ENCODE assay signal across 1 cellular context in the genomic region with DNA sequence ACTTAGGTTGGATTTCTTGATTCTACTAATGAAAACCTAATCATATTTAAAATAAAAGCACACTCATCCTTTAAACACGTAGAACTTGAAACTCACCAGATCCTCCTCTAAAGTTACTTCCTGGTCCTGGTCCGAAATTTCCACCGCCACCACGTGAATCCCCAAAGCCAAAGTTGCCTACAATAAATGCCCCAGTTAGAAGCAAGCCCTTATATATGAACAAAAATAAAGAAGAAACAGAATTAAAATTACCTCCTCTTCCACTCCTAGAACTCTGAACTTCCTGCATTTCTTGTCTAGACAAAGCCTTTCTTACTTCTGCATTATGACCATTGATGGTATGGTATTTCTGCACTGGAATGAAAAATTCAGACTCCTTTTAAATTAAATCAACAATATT.
TF ChIP-seq lines count a peak whose summit lies in the region.

No MANE protein-coding gene starts in this region.

TF ChIP-seq in GM12878, 131 proteins besides CTCF, POLR2A, EP300 and RAD21:
- TF ChIP-seq HCFC1 (IDR thresholded peaks at IDR 0.05; ENCODE audit: low read length) (no peak), TCF12 (IDR thresholded peaks at IDR 0.05; ENCODE audit: low read depth, low read length) (no peak), POLR2AphosphoS2 (IDR thresholded peaks at IDR 0.05; ENCODE audit: low read depth, low read length) (0 out of 2 replicates have a peak, but pooled peaks have one; percentile 45), NR2C2 (IDR thresholded peaks at IDR 0.05; ENCODE audit: borderline replicate concordance, control insufficient read depth, insufficient read length, low read depth) (no peak), POLR2AphosphoS5 (IDR thresholded peaks at IDR 0.05; ENCODE audit: low read length) (peak; percentile 51; the same call in 1 of the 2 replicates), ZBED1 (IDR thresholded peaks at IDR 0.05; ENCODE audit: borderline replicate concordance) (no peak), IKZF2 (IDR thresholded peaks at IDR 0.05) (no peak), MXI1 (IDR thresholded peaks at IDR 0.05; ENCODE audit: low read depth, low read length) (peak; percentile 56; the same call in 1 of the 2 replicates), EGR1 (IDR thresholded peaks at IDR 0.05; ENCODE audit: borderline replicate concordance in 1 of 2, low read depth in 2 of 2, low read length in 2 of 2) (no peak), TBL1XR1 (IDR thresholded peaks at IDR 0.05; ENCODE audit: low read depth, low read length) (no peak), KAT2A (conservative IDR thresholded peaks at IDR 0.05; ENCODE audit: control insufficient read depth, low read depth, low read length) (no peak), NFXL1 (IDR thresholded peaks at IDR 0.05; ENCODE audit: borderline replicate concordance) (no peak), NFYA (IDR thresholded peaks at IDR 0.05; ENCODE audit: borderline replicate concordance, low read depth, low read length) (no peak)
- TF ChIP-seq, protein P1, sequence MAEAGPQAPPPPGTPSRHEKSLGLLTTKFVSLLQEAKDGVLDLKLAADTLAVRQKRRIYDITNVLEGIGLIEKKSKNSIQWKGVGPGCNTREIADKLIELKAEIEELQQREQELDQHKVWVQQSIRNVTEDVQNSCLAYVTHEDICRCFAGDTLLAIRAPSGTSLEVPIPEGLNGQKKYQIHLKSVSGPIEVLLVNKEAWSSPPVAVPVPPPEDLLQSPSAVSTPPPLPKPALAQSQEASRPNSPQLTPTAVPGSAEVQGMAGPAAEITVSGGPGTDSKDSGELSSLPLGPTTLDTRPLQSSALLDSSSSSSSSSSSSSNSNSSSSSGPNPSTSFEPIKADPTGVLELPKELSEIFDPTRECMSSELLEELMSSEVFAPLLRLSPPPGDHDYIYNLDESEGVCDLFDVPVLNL (IDR thresholded peaks at IDR 0.05; ENCODE audit: low read depth, low read length), result no peak
- TF ChIP-seq, protein P2, sequence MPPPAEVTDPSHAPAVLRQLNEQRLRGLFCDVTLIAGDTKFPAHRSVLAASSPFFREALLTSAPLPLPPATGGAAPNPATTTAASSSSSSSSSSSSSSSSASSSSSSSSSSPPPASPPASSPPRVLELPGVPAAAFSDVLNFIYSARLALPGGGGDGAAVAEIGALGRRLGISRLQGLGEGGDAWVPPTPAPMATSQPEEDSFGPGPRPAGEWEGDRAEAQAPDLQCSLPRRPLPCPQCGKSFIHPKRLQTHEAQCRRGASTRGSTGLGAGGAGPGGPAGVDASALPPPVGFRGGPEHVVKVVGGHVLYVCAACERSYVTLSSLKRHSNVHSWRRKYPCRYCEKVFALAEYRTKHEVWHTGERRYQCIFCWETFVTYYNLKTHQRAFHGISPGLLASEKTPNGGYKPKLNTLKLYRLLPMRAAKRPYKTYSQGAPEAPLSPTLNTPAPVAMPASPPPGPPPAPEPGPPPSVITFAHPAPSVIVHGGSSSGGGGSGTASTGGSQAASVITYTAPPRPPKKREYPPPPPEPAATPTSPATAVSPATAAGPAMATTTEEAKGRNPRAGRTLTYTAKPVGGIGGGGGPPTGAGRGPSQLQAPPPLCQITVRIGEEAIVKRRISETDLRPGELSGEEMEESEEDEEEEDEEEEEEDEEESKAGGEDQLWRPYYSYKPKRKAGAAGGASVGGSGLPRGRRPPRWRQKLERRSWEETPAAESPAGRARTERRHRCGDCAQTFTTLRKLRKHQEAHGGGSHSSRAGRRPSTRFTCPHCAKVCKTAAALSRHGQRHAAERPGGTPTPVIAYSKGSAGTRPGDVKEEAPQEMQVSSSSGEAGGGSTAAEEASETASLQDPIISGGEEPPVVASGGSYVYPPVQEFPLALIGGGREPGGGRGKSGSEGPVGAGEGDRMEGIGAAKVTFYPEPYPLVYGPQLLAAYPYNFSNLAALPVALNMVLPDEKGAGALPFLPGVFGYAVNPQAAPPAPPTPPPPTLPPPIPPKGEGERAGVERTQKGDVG (CRISPR knock-in tag; IDR thresholded peaks at IDR 0.05), result no peak
- TF ChIP-seq, protein P3, sequence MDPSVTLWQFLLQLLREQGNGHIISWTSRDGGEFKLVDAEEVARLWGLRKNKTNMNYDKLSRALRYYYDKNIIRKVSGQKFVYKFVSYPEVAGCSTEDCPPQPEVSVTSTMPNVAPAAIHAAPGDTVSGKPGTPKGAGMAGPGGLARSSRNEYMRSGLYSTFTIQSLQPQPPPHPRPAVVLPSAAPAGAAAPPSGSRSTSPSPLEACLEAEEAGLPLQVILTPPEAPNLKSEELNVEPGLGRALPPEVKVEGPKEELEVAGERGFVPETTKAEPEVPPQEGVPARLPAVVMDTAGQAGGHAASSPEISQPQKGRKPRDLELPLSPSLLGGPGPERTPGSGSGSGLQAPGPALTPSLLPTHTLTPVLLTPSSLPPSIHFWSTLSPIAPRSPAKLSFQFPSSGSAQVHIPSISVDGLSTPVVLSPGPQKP (IDR thresholded peaks at IDR 0.05; ENCODE audit: low read depth, low read length), result no peak
- TF ChIP-seq, protein P4, sequence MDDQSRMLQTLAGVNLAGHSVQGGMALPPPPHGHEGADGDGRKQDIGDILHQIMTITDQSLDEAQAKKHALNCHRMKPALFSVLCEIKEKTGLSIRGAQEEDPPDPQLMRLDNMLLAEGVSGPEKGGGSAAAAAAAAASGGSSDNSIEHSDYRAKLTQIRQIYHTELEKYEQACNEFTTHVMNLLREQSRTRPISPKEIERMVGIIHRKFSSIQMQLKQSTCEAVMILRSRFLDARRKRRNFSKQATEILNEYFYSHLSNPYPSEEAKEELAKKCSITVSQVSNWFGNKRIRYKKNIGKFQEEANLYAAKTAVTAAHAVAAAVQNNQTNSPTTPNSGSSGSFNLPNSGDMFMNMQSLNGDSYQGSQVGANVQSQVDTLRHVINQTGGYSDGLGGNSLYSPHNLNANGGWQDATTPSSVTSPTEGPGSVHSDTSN (IDR thresholded peaks at IDR 0.05; ENCODE audit: insufficient replicate concordance, low read depth, low read length), result no peak
- TF ChIP-seq, protein P5, sequence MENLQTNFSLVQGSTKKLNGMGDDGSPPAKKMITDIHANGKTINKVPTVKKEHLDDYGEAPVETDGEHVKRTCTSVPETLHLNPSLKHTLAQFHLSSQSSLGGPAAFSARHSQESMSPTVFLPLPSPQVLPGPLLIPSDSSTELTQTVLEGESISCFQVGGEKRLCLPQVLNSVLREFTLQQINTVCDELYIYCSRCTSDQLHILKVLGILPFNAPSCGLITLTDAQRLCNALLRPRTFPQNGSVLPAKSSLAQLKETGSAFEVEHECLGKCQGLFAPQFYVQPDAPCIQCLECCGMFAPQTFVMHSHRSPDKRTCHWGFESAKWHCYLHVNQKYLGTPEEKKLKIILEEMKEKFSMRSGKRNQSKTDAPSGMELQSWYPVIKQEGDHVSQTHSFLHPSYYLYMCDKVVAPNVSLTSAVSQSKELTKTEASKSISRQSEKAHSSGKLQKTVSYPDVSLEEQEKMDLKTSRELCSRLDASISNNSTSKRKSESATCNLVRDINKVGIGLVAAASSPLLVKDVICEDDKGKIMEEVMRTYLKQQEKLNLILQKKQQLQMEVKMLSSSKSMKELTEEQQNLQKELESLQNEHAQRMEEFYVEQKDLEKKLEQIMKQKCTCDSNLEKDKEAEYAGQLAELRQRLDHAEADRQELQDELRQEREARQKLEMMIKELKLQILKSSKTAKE (IDR thresholded peaks at IDR 0.05; ENCODE audit: low read depth, poor library complexity, severe bottlenecking), result no peak
